ENCODE assay signal across 8 cellular contexts in the genomic region with DNA sequence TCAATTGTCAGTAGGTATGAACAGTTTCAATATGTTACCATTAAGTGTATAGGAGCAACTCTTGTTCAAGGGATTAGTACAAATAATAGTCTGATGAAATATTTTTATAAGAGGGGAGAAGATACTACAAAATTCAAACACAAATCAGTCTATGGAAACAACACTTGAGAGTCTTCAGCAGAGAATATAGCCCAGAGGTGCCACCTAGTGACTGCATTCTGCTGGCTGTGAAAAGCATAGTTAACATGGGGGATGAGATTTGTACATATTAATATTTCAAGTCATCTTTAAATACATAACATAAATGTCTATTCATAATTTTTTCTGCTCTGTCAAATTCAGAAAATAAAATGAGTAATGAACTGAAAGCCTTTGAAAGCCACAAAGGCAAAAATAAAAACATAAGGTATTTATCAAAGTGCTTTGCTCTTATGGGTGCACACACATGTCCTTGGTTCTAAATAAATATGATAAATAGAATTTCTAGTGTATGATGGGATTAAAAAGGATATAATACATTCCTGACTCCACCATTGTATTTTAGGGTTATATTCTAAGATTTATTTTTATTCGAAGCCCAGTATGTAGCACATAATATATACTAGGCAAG.
DNase-seq lines count a peak whose midpoint lies in the region; ATAC-seq and TF ChIP-seq lines count a peak whose summit lies in the region.

No MANE protein-coding gene starts in this region.

- H3K36me3 ChIP-seq in colonic mucosa (no peaks in the 10 kb centered on the region), mesendoderm (ENCODE audit: control insufficient read depth, insufficient read depth, low read length) (no peaks in the 10 kb centered on the region)
- H3K36me3 ChIP-seq in effector memory CD4-positive, alpha-beta T cell (ENCODE audit: control insufficient read depth, insufficient read depth, low read length) = no peaks in the 10 kb centered on the region

- no peak overlapping the region for H4K8ac ChIP-seq in mesendoderm (ENCODE audit: low read depth, low read length)

- H2AK5ac ChIP-seq in mesendoderm (ENCODE audit: low read length) = no peak overlapping the region

- no peak overlapping the region for H2BK120ac ChIP-seq in mesendoderm (ENCODE audit: low read depth, low read length)

- no peak overlapping the region for H4K5ac ChIP-seq in mesendoderm (ENCODE audit: low read length)

- peak; percentile 54 for ATAC-seq in HG02759 (IDR thresholded peaks at IDR 0.05; ENCODE audit: unreplicated experiment)

- no peak overlapping the region for H2BK5ac ChIP-seq in mesendoderm (ENCODE audit: low read length)

- H3K27me3 ChIP-seq in colonic mucosa (no peaks in the 10 kb centered on the region), mesendoderm (ENCODE audit: insufficient read depth, low read length, poor library complexity) (no peaks in the 10 kb centered on the region)
- H3K27me3 ChIP-seq in effector memory CD4-positive, alpha-beta T cell (replicated peaks; ENCODE audit: control insufficient read depth, insufficient read depth, low read length, poor library complexity, severe bottlenecking) = no peaks in the 10 kb centered on the region

- H3K79me1 ChIP-seq in mesendoderm (ENCODE audit: low read length) = no peaks in the 10 kb centered on the region

- H3K4me1 ChIP-seq in colonic mucosa (no peaks in the 10 kb centered on the region), mesendoderm (ENCODE audit: control insufficient read depth, low read depth, low read length) (no peaks in the 10 kb centered on the region)
- no peaks in the 10 kb centered on the region for H3K4me1 ChIP-seq in effector memory CD4-positive, alpha-beta T cell (ENCODE audit: control insufficient read depth, insufficient read depth, low read length, poor library complexity, severe bottlenecking)

- no CpG with 5 or more reads among the region's 1 CpG for WGBS in mesendoderm (ENCODE audit: extremely low coverage, insufficient coverage, low lambda C conversion rate)

- H3K9ac ChIP-seq in colonic mucosa (ENCODE audit: low read depth in 2 of 2, low read length in 2 of 2) (no peak overlapping the region), mesendoderm (ENCODE audit: low read length) (no peak overlapping the region)

- H3K9me3 ChIP-seq in colonic mucosa = no peaks in the 10 kb centered on the region
- no peaks in the 10 kb centered on the region for H3K9me3 ChIP-seq in effector memory CD4-positive, alpha-beta T cell (ENCODE audit: control insufficient read depth, low read length)

- DNase-seq in DMS53 (lab: John Stamatoyannopoulos, UW) (peak; percentile 81), NCI-H82 treated with DMSO at 0.1 percent for 48 hours (lab: John Stamatoyannopoulos, UW; ENCODE audit: unreplicated experiment) (peak; percentile 41), colonic mucosa (peak; percentile 65), mesendoderm (peak; percentile 40), NCI-H2227 treated with DMSO at 0.1 percent for 48 hours (lab: John Stamatoyannopoulos, UW) (no peak)
- DNase-seq in effector memory CD4-positive, alpha-beta T cell = no peak
- DNase-seq in stimulated activated naive CD4-positive, alpha-beta T cell treated with Interleukin-2 at 50 U/mL for 16 hours (lab: John Stamatoyannopoulos, UW) = no peak

- no peak overlapping the region for H3K4ac ChIP-seq in mesendoderm (ENCODE audit: low read depth, low read length)

- no peak overlapping the region for H3K23ac ChIP-seq in mesendoderm (ENCODE audit: low read length)

- no peaks in the 10 kb centered on the region for H3K79me2 ChIP-seq in mesendoderm (ENCODE audit: control insufficient read depth, insufficient read depth, low read length)

- H3K56ac ChIP-seq in mesendoderm (ENCODE audit: low read length) = no peak overlapping the region

- H3K27ac ChIP-seq in colonic mucosa (no peak overlapping the region), mesendoderm (ENCODE audit: low read depth, low read length) (no peak overlapping the region)
- H3K27ac ChIP-seq in effector memory CD4-positive, alpha-beta T cell (ENCODE audit: insufficient read depth, low read length, poor library complexity, severe bottlenecking) = no peak overlapping the region

- H3K4me3 ChIP-seq in colonic mucosa (no peak overlapping the region), mesendoderm (ENCODE audit: low read length) (no peak overlapping the region)
- no peak overlapping the region for H3K4me3 ChIP-seq in effector memory CD4-positive, alpha-beta T cell (ENCODE audit: insufficient read depth, low read depth, low read length, poor library complexity, severe bottlenecking)

- H2BK15ac ChIP-seq in mesendoderm (replicated peaks; ENCODE audit: low read depth) = no peak overlapping the region

- peak; percentile 60 for TF ChIP-seq CTCF in colonic mucosa (IDR thresholded peaks at IDR 0.05)

- H3K4me2 ChIP-seq in mesendoderm (ENCODE audit: low read length) = no peak overlapping the region

- intact Hi-C loops in colonic mucosa (cut with DNase I) = loop anchor here (5.0 kb wide), 2 partner anchors 324 to 424 kb away; no protein-coding TSS in a partner anchor

- no peak overlapping the region for H3K18ac ChIP-seq in mesendoderm (ENCODE audit: low read length)

Comparison
In these comparisons a context has a peak if more than half of its experiments do, and no peak if none do; other contexts are left out.
1. DNase-seq: peak in DMS53 (single experiment), NCI-H82 treated with DMSO at 0.1 percent for 48 hours (single experiment), colonic mucosa (single experiment) and mesendoderm (single experiment); none in effector memory CD4-positive, alpha-beta T cell (0 of 3), stimulated activated naive CD4-positive, alpha-beta T cell treated with Interleukin-2 at 50 U/mL for 16 hours (single experiment) and NCI-H2227 treated with DMSO at 0.1 percent for 48 hours (single experiment).